In the genomic region with DNA sequence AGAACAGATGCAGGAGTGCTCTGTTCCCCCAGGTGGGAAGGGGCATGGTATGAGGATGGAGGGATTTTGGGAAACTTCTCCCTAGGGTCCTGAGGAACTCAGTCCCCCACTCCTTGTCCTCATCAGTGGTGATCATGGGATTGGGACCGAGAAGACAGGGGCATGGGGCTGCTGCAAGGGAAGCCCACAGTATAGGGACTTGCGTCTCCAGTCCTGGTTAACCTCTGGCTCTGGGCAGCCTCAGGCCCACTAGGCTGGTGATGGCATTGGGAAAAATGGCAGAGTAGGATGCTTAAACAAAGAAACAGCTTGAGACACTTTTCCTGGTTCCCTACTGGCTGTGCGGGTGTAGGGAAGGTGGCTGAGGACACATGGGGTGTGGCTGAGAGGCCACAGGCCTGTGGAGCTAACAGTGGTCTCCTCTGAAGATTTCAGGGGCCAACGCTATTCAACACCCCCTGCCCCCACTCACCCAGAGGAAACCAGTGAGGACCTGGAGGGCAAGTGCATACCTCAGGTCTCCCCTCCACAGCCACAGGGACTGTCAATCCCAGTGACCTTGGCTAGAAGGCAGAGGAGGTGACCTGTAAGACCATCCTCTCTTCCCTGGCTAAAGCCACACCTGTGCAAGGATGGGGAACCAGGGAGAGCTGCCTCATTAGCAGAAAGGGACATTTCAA, we compare ENCODE assay signal across 24 cellular contexts.
"Had no signal": no experiment of that assay in that cellular context is flagged by ENCODE, and none has a peak within 500 bp of the region (broad histone marks: within the 10 kb centered on the region; RNA-seq: fewer than 3 reads in every experiment).

No MANE protein-coding gene starts in this region.

- H3K4me3 ChIP-seq: coronary artery, esophagus muscularis mucosa, gastroesophageal sphincter, heart left ventricle, hepatocyte, lung, prostate gland, sigmoid colon, suprapubic skin had no signal

- H3K27ac ChIP-seq: coronary artery, epithelial cell of prostate, esophagus muscularis mucosa, foreskin keratinocyte, gastroesophageal sphincter, hepatocyte, parathyroid adenoma, prostate gland, suprapubic skin had no signal

- H3K36me3 ChIP-seq: esophagus muscularis mucosa, gastroesophageal sphincter, heart left ventricle, prostate gland, sigmoid colon, suprapubic skin had no signal

- H3K4me1 ChIP-seq: esophagus muscularis mucosa, foreskin keratinocyte, gastroesophageal sphincter, heart left ventricle, parathyroid adenoma, suprapubic skin had no signal

- DNase-seq: dermis blood vessel endothelial cell; effector memory CD8-positive, alpha-beta T cell; foreskin keratinocyte; heart left ventricle; kidney; occipital lobe; right cardiac atrium; sigmoid colon; stimulated activated CD4-positive, alpha-beta T cell treated with anti-CD3 and anti-CD28 coated beads, Interleukin-4, amount 100 ng/mL, for 4 hours; stimulated activated naive CD4-positive, alpha-beta T cell; stimulated activated naive CD8-positive, alpha-beta T cell treated with anti-CD3 and anti-CD28 coated beads, Interleukin-15, amount 100 ng/mL, for 72 hours; trophoblast cell had no signal

- H3K4me2 ChIP-seq: hepatocyte had no signal

- H3K9ac ChIP-seq: parathyroid adenoma had no signal

- H3K9me3 Mint-ChIP-seq: effector memory CD8-positive, alpha-beta T cell; memory B cell; natural killer cell treated with Interleukin-12 subunit alpha and Interleukin-12 subunit beta and Interleukin-15 and Interleukin-18, amount 100 ng/mL, for 72 hours; stimulated activated naive CD8-positive, alpha-beta T cell treated with anti-CD3 and anti-CD28 coated beads, Interleukin-15, amount 100 ng/mL, for 72 hours had no signal

- H3K27me3 Mint-ChIP-seq: stimulated activated naive CD8-positive, alpha-beta T cell treated with anti-CD3 and anti-CD28 coated beads, Interleukin-15, amount 100 ng/mL, for 72 hours had no signal

- ATAC-seq: effector memory CD8-positive, alpha-beta T cell; foreskin keratinocyte; gastroesophageal sphincter; heart left ventricle; left lobe of liver; right cardiac atrium; stimulated activated naive CD8-positive, alpha-beta T cell treated with anti-CD3 and anti-CD28 coated beads, Interleukin-15, amount 100 ng/mL, for 72 hours had no signal

- H3K36me3 Mint-ChIP-seq: memory B cell; natural killer cell treated with Interleukin-12 subunit alpha and Interleukin-12 subunit beta and Interleukin-15 and Interleukin-18, amount 100 ng/mL, for 72 hours had no signal

- H3K27ac Mint-ChIP-seq: effector memory CD8-positive, alpha-beta T cell; memory B cell; natural killer cell treated with Interleukin-12 subunit alpha and Interleukin-12 subunit beta and Interleukin-15 and Interleukin-18, amount 100 ng/mL, for 72 hours; stimulated activated naive CD8-positive, alpha-beta T cell treated with anti-CD3 and anti-CD28 coated beads, Interleukin-15, amount 100 ng/mL, for 72 hours had no signal

- H3K9me3 ChIP-seq: esophagus muscularis mucosa, gastroesophageal sphincter, heart left ventricle, prostate gland, sigmoid colon, suprapubic skin had no signal

- H3K27me3 ChIP-seq: foreskin keratinocyte, heart left ventricle, hepatocyte, sigmoid colon, suprapubic skin had no signal

- H3K4me3 Mint-ChIP-seq: effector memory CD8-positive, alpha-beta T cell; memory B cell; natural killer cell treated with Interleukin-12 subunit alpha and Interleukin-12 subunit beta and Interleukin-15 and Interleukin-18, amount 100 ng/mL, for 72 hours; stimulated activated naive CD8-positive, alpha-beta T cell treated with anti-CD3 and anti-CD28 coated beads, Interleukin-15, amount 100 ng/mL, for 72 hours had no signal

- H3K4me1 Mint-ChIP-seq: memory B cell; stimulated activated naive CD8-positive, alpha-beta T cell treated with anti-CD3 and anti-CD28 coated beads, Interleukin-15, amount 100 ng/mL, for 72 hours had no signal
